ENCODE assay signal across 1 cellular context in genomic region chr15:40044717-40045571, GRCh38.
TF ChIP-seq lines count a peak whose summit lies in the region.

No MANE protein-coding gene starts in this region.

TF ChIP-seq in HepG2, 621 proteins besides CTCF, POLR2A, EP300 and RAD21 (continued from another document):
- no peak for TF ChIP-seq ZNF382 (CRISPR knock-in tag; IDR thresholded peaks at IDR 0.05; ENCODE audit: borderline replicate concordance)
- TF ChIP-seq KDM2A (CRISPR knock-in tag; IDR thresholded peaks at IDR 0.05; ENCODE audit: borderline replicate concordance, low read depth): peak; percentile 87; the same call in 1 of the 2 replicates
- no peak for TF ChIP-seq KLF12 (CRISPR knock-in tag; IDR thresholded peaks at IDR 0.05; ENCODE audit: borderline replicate concordance)
- peak; percentile 61; the same call in 1 of the 2 replicates for TF ChIP-seq TGIF2 (CRISPR knock-in tag; IDR thresholded peaks at IDR 0.05)
- 0 out of 2 replicates have a peak, but pooled peaks have one; percentile 23 for TF ChIP-seq CEBPG (CRISPR knock-in tag; IDR thresholded peaks at IDR 0.05)
- TF ChIP-seq ZFP90 (CRISPR knock-in tag; IDR thresholded peaks at IDR 0.05; ENCODE audit: borderline replicate concordance): 0 out of 2 replicates have a peak, but pooled peaks have one; percentile 60
- TF ChIP-seq ATF1 (CRISPR knock-in tag; IDR thresholded peaks at IDR 0.05): no peak
- TF ChIP-seq ZNF580 (CRISPR knock-in tag; IDR thresholded peaks at IDR 0.05; ENCODE audit: borderline replicate concordance, low read depth): no peak
- TF ChIP-seq ZNF350 (CRISPR knock-in tag; IDR thresholded peaks at IDR 0.05; ENCODE audit: borderline replicate concordance, low read depth): peak; percentile 67; the same call in 1 of the 2 replicates
- TF ChIP-seq ZNF441 (CRISPR knock-in tag; IDR thresholded peaks at IDR 0.05; ENCODE audit: borderline replicate concordance): no peak
- no peak for TF ChIP-seq ZNF660 (CRISPR knock-in tag; IDR thresholded peaks at IDR 0.05; ENCODE audit: borderline replicate concordance, low read depth)
- 0 out of 2 replicates have a peak, but pooled peaks have one; percentile 18 for TF ChIP-seq HNF4A (CRISPR knock-in tag; IDR thresholded peaks at IDR 0.05)
- 0 out of 2 replicates have a peak, but pooled peaks have one; percentile 40 for TF ChIP-seq KDM4B (CRISPR knock-in tag; IDR thresholded peaks at IDR 0.05)
- TF ChIP-seq ZBTB38 (CRISPR knock-in tag; IDR thresholded peaks at IDR 0.05): 0 out of 2 replicates have a peak, but pooled peaks have one; percentile 26
- no peak for TF ChIP-seq HHEX (CRISPR knock-in tag; IDR thresholded peaks at IDR 0.05)
- 0 out of 2 replicates have a peak, but pooled peaks have one; percentile 26 for TF ChIP-seq SNAPC5 (CRISPR knock-in tag; IDR thresholded peaks at IDR 0.05; ENCODE audit: borderline replicate concordance)
- 0 out of 2 replicates have a peak, but pooled peaks have one; percentile 26 for TF ChIP-seq ZNF784 (CRISPR knock-in tag; IDR thresholded peaks at IDR 0.05; ENCODE audit: borderline replicate concordance)
- peak; percentile 39; the same call in 1 of the 2 replicates for TF ChIP-seq THAP9 (CRISPR knock-in tag; IDR thresholded peaks at IDR 0.05; ENCODE audit: borderline replicate concordance)
- peak; percentile 73; the same call in 1 of the 2 replicates for TF ChIP-seq HDAC2 (CRISPR knock-in tag; IDR thresholded peaks at IDR 0.05)
